ENCODE assay signal across 10 cellular contexts in the genomic region with DNA sequence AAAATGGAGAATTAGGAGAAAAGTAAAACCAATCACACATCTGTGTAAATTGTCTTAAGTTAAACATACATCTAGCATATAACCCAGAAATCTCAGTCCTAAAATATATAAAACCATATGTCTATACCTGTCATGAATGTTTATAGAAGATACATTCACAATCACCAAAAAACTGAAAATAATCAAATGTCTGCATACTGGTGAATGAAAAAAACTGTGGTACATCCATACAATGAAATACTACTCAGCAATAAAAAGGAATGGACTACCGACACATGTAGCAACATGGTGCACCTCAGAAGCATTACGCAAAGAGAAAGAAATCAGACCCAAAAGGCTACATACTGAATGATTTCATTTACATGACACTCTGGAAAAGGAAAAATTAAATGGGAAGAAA. TPM values are rescaled to one million over a fixed set of nuclear protein-coding genes. Genes with fewer than 3 reads are reported as not detected.
"Had no signal": no experiment of that assay in that cellular context is flagged by ENCODE, and none has a peak within 500 bp of the region (broad histone marks: within the 10 kb centered on the region; RNA-seq: fewer than 3 reads in every experiment).

No MANE protein-coding gene starts in this region.

- H3K27ac Mint-ChIP-seq: H9, HFFc6, IgD-negative memory B cell had no signal

- FAIRE-seq: H54, HepG2 had no signal

- H3K4me3 Mint-ChIP-seq: H9, HFFc6, IgD-negative memory B cell had no signal

- H3K9ac ChIP-seq: GM23248 had no signal

- H2AFZ ChIP-seq: GM23248 had no signal

- H3K4me1 Mint-ChIP-seq: IgD-negative memory B cell had no signal

- DNase-seq: GM23248, GOT3, H9, HCEC 1CT, HFFc6, KBM-7 had no signal

- H3K27ac ChIP-seq: GM23248, HL-60 had no signal

- H3K9me3 Mint-ChIP-seq: HFFc6 had no signal

- ATAC-seq: HepG2 had no signal

- H3K36me3 Mint-ChIP-seq: IgD-negative memory B cell had no signal

- H3K4me3 ChIP-seq: GM23248 had no signal

RNA-seq across cellular contexts. Expression of gene SEC16B, which starts 47.7 kb away (rescaled TPM):
- polyA plus RNA-seq: IgD-negative memory B cell had no signal
